24 cellular contexts compared by ENCODE assay signal in the genomic region with DNA sequence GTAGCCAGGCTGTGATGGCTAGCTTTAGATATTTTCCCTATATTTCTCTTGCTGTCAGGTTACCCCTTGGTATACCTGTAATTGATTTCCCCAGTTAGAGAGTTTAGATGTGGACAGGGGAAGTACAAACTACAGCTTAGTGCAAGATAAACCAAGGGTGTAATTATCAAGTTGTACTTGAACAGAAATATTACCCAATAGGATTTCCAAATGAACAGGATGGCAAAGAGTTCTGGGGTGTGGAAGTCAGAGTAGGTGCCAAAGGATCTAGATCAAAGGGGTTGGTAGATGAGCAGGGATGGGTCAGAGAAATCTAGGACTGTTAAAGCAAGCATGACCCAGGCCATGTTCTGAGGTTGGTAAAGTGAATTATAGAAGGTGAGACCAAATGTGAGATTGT.
"Had no signal": no experiment of that assay in that cellular context is flagged by ENCODE, and none has a peak within 500 bp of the region (broad histone marks: within the 10 kb centered on the region; RNA-seq: fewer than 3 reads in every experiment).

No MANE protein-coding gene starts in this region.

- H3K9me3 ChIP-seq: colonic mucosa, esophagus squamous epithelium, gastrocnemius medialis, lower lobe of right lung had no signal

- H3K4me1 ChIP-seq: colonic mucosa, esophagus squamous epithelium, gastrocnemius medialis, heart right ventricle, left ventricle myocardium inferior, lower lobe of right lung had no signal

- ATAC-seq: effector memory CD8-positive, alpha-beta T cell; esophagus mucosa; gastrocnemius medialis; heart right ventricle; left cardiac atrium; lower lobe of right lung had no signal

- DNase-seq: colonic mucosa; cortex of kidney; effector CD8-positive, alpha-beta T cell; effector memory CD8-positive, alpha-beta T cell; endodermal cell; erythroblast; esophagus squamous epithelium; foreskin fibroblast; foreskin melanocyte; gastrocnemius medialis; glutamatergic neuron; head of caudate nucleus; heart right ventricle; hippocampal formation; left cardiac atrium; left ventricle myocardium inferior; lower lobe of right lung; mesenchymal stem cell; midbrain had no signal

- H3K27me3 ChIP-seq: colonic mucosa, esophagus squamous epithelium, gastrocnemius medialis, heart right ventricle had no signal

- H3K36me3 ChIP-seq: colonic mucosa, esophagus squamous epithelium, gastrocnemius medialis, heart right ventricle, left ventricle myocardium inferior, lower lobe of right lung had no signal

- H3K27ac ChIP-seq: colonic mucosa, epithelial cell of prostate, esophagus squamous epithelium, gastrocnemius medialis, heart right ventricle, left ventricle myocardium inferior, lower lobe of right lung had no signal

- FAIRE-seq: endometrium, islet of Langerhans, keratinocyte had no signal

- H3K4me3 ChIP-seq: colonic mucosa, esophagus squamous epithelium, gastrocnemius medialis, heart right ventricle, left ventricle myocardium inferior, lower lobe of right lung had no signal
